In the genomic region with DNA sequence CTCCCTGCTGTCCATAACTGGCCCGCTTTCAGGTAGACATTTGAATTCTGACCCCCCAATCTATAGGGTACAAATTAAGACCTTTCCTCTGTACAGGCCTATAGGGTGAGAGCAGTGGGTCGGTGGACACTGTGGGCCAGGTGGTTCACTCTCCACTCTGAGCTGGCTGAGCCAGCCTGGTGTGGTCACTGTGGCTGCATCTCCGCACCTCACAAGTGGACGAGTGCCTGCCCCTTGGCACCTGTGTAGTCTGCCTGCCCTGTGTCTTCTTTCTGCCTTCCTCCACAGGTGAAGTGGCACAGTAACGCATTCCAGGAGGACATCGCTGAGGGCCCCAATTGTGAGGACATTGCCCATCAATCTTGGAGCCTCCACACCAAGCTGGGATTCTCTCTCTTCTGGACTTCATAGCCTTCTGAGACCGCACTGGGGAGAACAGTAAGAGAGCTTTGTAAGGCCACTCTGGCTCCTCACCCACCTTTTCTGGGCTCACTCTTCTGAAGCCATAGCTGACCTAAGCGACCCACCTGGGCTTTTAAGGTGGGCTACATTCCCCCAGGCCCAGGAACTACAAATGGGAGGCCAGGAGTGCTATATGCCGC, we compare ENCODE assay signal across 29 cellular contexts.
"Had no signal": no experiment of that assay in that cellular context is flagged by ENCODE, and none has a peak within 500 bp of the region (broad histone marks: within the 10 kb centered on the region; RNA-seq: fewer than 3 reads in every experiment).

No MANE protein-coding gene starts in this region.

- H3K27ac Mint-ChIP-seq: activated B cell treated with CpG ODN at 0.5 μM for 24 hours; activated T-helper 1 cell treated with anti-CD3 and anti-CD28 coated beads, Interleukin-12 subunit alpha, Interleukin-12 subunit beta, Interleukin-2, Interleukin-4 antibody, amounts not matched to agents 30 ng/mL and 10 ng/mL and 1 ng/mL, durations not matched to agents 14 hours and 24 hours and 36 hours; dendritic cell treated with granulocyte-macrophage colony-stimulating factor and Interleukin-4, amounts not matched to agents 40 ng/mL and 50 ng/mL, for 4 days; nephron; progenitor cell of endocrine pancreas; stimulated activated naive CD8-positive, alpha-beta T cell treated with anti-CD3 and anti-CD28 coated beads, Interleukin-15, Interleukin-2, amounts not matched to agents 100 ng/mL and 50 ng/mL, for 24 hours had no signal

- H3K9me3 ChIP-seq: esophagus squamous epithelium, heart right ventricle, left lung, neutrophil, right lobe of liver, tibial artery had no signal

- H3K27me3 ChIP-seq: brain microvascular endothelial cell, esophagus squamous epithelium, heart right ventricle, left lung, neutrophil, right lobe of liver, tibial artery had no signal

- ATAC-seq: heart right ventricle, left lung, right lobe of liver had no signal

- H3K4me3 Mint-ChIP-seq: activated B cell treated with CpG ODN at 0.5 μM for 24 hours; activated T-helper 1 cell treated with anti-CD3 and anti-CD28 coated beads, Interleukin-12 subunit alpha, Interleukin-12 subunit beta, Interleukin-2, Interleukin-4 antibody, amounts not matched to agents 30 ng/mL and 10 ng/mL and 1 ng/mL, durations not matched to agents 14 hours and 24 hours and 36 hours; dendritic cell treated with granulocyte-macrophage colony-stimulating factor and Interleukin-4, amounts not matched to agents 40 ng/mL and 50 ng/mL, for 4 days; nephron; stimulated activated naive CD8-positive, alpha-beta T cell treated with anti-CD3 and anti-CD28 coated beads, Interleukin-15, Interleukin-2, amounts not matched to agents 100 ng/mL and 50 ng/mL, for 24 hours had no signal

- H3K4me1 ChIP-seq: esophagus squamous epithelium, heart right ventricle, left lung, right lobe of liver, tibial artery had no signal

- H3K27ac ChIP-seq: brain microvascular endothelial cell, esophagus squamous epithelium, heart right ventricle, left lung, right lobe of liver, tibial artery had no signal

- FAIRE-seq: astrocyte had no signal

- H3K4me1 Mint-ChIP-seq: activated B cell treated with CpG ODN at 0.5 μM for 24 hours, nephron had no signal

- H3K4me3 ChIP-seq: esophagus squamous epithelium, heart right ventricle, left lung, lung, right lobe of liver, tibial artery had no signal

- H3K27me3 Mint-ChIP-seq: activated B cell treated with CpG ODN at 0.5 μM for 24 hours; dendritic cell treated with granulocyte-macrophage colony-stimulating factor and Interleukin-4, amounts not matched to agents 40 ng/mL and 50 ng/mL, for 4 days; progenitor cell of endocrine pancreas; stimulated activated naive CD8-positive, alpha-beta T cell treated with anti-CD3 and anti-CD28 coated beads, Interleukin-15, Interleukin-2, amounts not matched to agents 100 ng/mL and 50 ng/mL, for 24 hours had no signal

- DNase-seq: activated B cell treated with CpG ODN at 0.5 μM for 24 hours; activated CD4-positive, alpha-beta T cell treated with anti-CD3 and anti-CD28 coated beads for 4 hours; activated CD4-positive, alpha-beta T cell treated with anti-CD3 and anti-CD28 coated beads, Interleukin-2, amount 50 U/mL, for 4 hours; activated gamma-delta T cell treated with Interleukin-2 at 50 U/mL for 16 hours; activated naive CD4-positive, alpha-beta T cell treated with anti-CD3 and anti-CD28 coated beads, Interleukin-2, amount 50 U/mL, for 16 hours; activated T-cell treated with anti-CD3 and anti-CD28 coated beads, Interleukin-2, amount 50 U/mL, for 1 hour; amniotic stem cell; brain microvascular endothelial cell; central memory CD4-positive, alpha-beta T cell; effector CD4-positive, alpha-beta T cell; esophagus squamous epithelium; foreskin melanocyte; heart right ventricle; left lung; mesendoderm; stimulated activated CD4-positive, alpha-beta T cell treated with anti-CD3 and anti-CD28 coated beads, Interleukin-12 subunit alpha, Interleukin-12 subunit beta, amount 100 ng/mL, for 4 hours; stimulated activated CD4-positive, alpha-beta T cell treated with anti-CD3 and anti-CD28 coated beads, Interleukin-4, amount 100 ng/mL, for 1 hour; substantia nigra; T-helper 2 cell had no signal

- H3K36me3 ChIP-seq: brain microvascular endothelial cell, esophagus squamous epithelium, heart right ventricle, left lung, neutrophil, right lobe of liver, tibial artery had no signal

- H3K9me3 Mint-ChIP-seq: activated B cell treated with CpG ODN at 0.5 μM for 24 hours; activated T-helper 1 cell treated with anti-CD3 and anti-CD28 coated beads, Interleukin-12 subunit alpha, Interleukin-12 subunit beta, Interleukin-2, Interleukin-4 antibody, amounts not matched to agents 30 ng/mL and 10 ng/mL and 1 ng/mL, durations not matched to agents 14 hours and 24 hours and 36 hours; dendritic cell treated with granulocyte-macrophage colony-stimulating factor and Interleukin-4, amounts not matched to agents 40 ng/mL and 50 ng/mL, for 4 days; nephron; stimulated activated naive CD8-positive, alpha-beta T cell treated with anti-CD3 and anti-CD28 coated beads, Interleukin-15, Interleukin-2, amounts not matched to agents 100 ng/mL and 50 ng/mL, for 24 hours had no signal
